In the genomic region with DNA sequence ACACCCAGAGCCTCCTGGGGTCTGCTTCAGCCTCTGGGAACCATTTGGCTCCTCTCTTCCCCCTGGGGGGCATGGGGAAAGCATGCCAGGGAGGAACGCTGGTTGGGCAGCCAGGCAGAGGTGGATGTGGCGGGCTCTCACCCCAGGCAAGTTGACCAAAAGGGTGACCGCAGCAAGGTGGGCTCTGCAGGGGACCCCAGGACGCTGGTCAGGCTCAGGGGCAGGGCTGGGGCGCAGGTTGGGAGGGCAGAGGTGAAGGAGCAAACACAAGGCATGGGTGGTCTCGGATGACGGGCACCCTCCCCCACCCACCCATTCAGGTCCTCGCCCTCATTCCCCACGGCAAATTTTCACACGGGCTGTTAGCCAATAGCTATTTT, we compare ENCODE assay signal across 26 cellular contexts. TPM values are rescaled to one million over a fixed set of nuclear protein-coding genes. Genes with fewer than 3 reads are reported as not detected.
DNase-seq lines count a peak whose midpoint lies in the region; ATAC-seq, FAIRE-seq and TF ChIP-seq lines count a peak whose summit lies in the region.
"Had no signal": no experiment of that assay in that cellular context is flagged by ENCODE, and none has a peak within 500 bp of the region (broad histone marks: within the 10 kb centered on the region; RNA-seq: fewer than 3 reads in every experiment).

No MANE protein-coding gene starts in this region.

- WGBS in psoas muscle, 3 donors = 57 to 62% (median 59%) methylated on average over 10 of the region's 10 CpGs
- 29 to 33% methylated on average over 6 to 7 of the region's 10 CpGs for WGBS in esophagus squamous epithelium, 2 donors

- intact Hi-C loops in A673 (cut with micrococcal nuclease; ENCODE audit: unreplicated experiment) (no loop called here), PC-3 (cut with micrococcal nuclease) (no loop called here), kidney (cut with DNase I) (no loop called here), psoas muscle (cut with DNase I) (loop anchor here in 1 of 2 donors (5.0 kb wide), 1 partner anchor 49 kb away; no protein-coding TSS in a partner anchor), esophagus squamous epithelium (cut with DNase I) (no loop called here)

- H3K9me3 ChIP-seq in A673 (ENCODE audit: low read depth, low read length, poor library complexity, severe bottlenecking) (no peaks in the 10 kb centered on the region), PC-3 (ENCODE audit: low read length) (no peaks in the 10 kb centered on the region), kidney (ENCODE audit: control insufficient read depth in 1 of 2, low read length in 2 of 2) (no peaks in the 10 kb centered on the region), psoas muscle (no peaks in the 10 kb centered on the region), esophagus squamous epithelium (no peaks in the 10 kb centered on the region)
- H3K9me3 ChIP-seq: BLaER1 treated with 17β-estradiol and CSF1 and Interleukin-3, amounts not matched to agents 10 nM and 100 nM had no signal

- CTCF ChIA-PET in A673 (lab: Charles Lee) = no interaction called here
- CTCF ChIA-PET in PC-3 (lab: Charles Lee) = no interaction called here

- H4K20me1 ChIP-seq in PC-3 (ENCODE audit: low read length) = no peaks in the 10 kb centered on the region
- H4K20me1 ChIP-seq: BLaER1 treated with 17β-estradiol and CSF1 and Interleukin-3, amounts not matched to agents 10 nM and 100 nM had no signal

- no peak overlapping the region for H2AFZ ChIP-seq in PC-3 (ENCODE audit: low read length)
- H2AFZ ChIP-seq: GM23248 had no signal

- POLR2A ChIA-PET in A673 (lab: Charles Lee; ENCODE audit: low non-redundant PET) = no interaction called here
- POLR2A ChIA-PET in PC-3 (lab: Charles Lee; ENCODE audit: unreplicated experiment) = no interaction called here

- no peak for ATAC-seq in PC-3
- no peak for ATAC-seq in psoas muscle
- ATAC-seq: K562 had no signal

- no peaks in the 10 kb centered on the region for H3F3A ChIP-seq in PC-3 (ENCODE audit: low read length, unreplicated experiment)

- no peak for DNase-seq in A673 (ENCODE audit: low spot score)
- DNase-seq in PC-3 = no peak
- DNase-seq in kidney = peak; percentile 56
- DNase-seq in psoas muscle = peak; percentile 2 to 28
- DNase-seq in esophagus squamous epithelium (lab: John Stamatoyannopoulos, UW) = no peak
- no peak for DNase-seq in effector CD4-positive, alpha-beta T cell
- no peak for DNase-seq in T-helper 2 cell
- DNase-seq: AML-193; CD4-positive, alpha-beta T cell; GM23248; H7; HFFc6; MV-4-11; NCI-H1105; NCI-H1436 treated with DMSO at 0.1 percent for 48 hours; NCI-H187 treated with DMSO at 0.1 percent for 48 hours; NCI-H524 treated with DMSO at 0.1 percent for 48 hours; NCI-H774 had no signal

- H3K4me2 ChIP-seq in PC-3 (ENCODE audit: low read length) = peak overlapping the region; percentile 61

- peaks cover 12% of the 10 kb centered on the region for H3K36me3 ChIP-seq in A673 (ENCODE audit: insufficient read depth, low read length, poor library complexity, severe bottlenecking)
- no peaks in the 10 kb centered on the region for H3K36me3 ChIP-seq in PC-3 (ENCODE audit: low read depth, low read length)
- H3K36me3 ChIP-seq in kidney (ENCODE audit: control insufficient read depth in 1 of 2, insufficient read depth in 2 of 2, low read length in 2 of 2) = no peaks in the 10 kb centered on the region
- H3K36me3 ChIP-seq in psoas muscle (ENCODE audit: insufficient read depth in 1 of 2, low read depth in 1 of 2) = no peaks in the 10 kb centered on the region
- no peaks in the 10 kb centered on the region for H3K36me3 ChIP-seq in esophagus squamous epithelium
- H3K36me3 ChIP-seq: BLaER1 treated with 17β-estradiol and CSF1 and Interleukin-3, amounts not matched to agents 10 nM and 100 nM had no signal

- H3K79me2 ChIP-seq in PC-3 (ENCODE audit: low read length) = no peaks in the 10 kb centered on the region

- no peak for TF ChIP-seq POLR2A in esophagus squamous epithelium (IDR thresholded peaks at IDR 0.05)

- FAIRE-seq in kidney (lab: Jason Lieb, UNC) = no peak
- FAIRE-seq: A204.1, D721Med, GM18507, K562 had no signal

- H3K27ac ChIP-seq in A673 (ENCODE audit: low read depth, low read length, poor library complexity, severe bottlenecking) (peak overlapping the region; percentile 17), PC-3 (ENCODE audit: low read length) (no peak overlapping the region), kidney (ENCODE audit: low read depth in 2 of 2, low read length in 2 of 2) (peak overlapping the region in 1 of 2 donors; percentile 4), psoas muscle (no peak overlapping the region), esophagus squamous epithelium (no peak overlapping the region)
- H3K27ac ChIP-seq: GM23248 had no signal

- H3K27me3 ChIP-seq in A673 (replicated peaks; ENCODE audit: insufficient read depth, low read depth, low read length, poor library complexity) (no peaks in the 10 kb centered on the region), PC-3 (ENCODE audit: low read length) (0 out of 2 replicates have a peak, but pooled peaks cover 4% of the 10 kb centered on the region), psoas muscle (ENCODE audit: insufficient read depth in 3 of 3, low read length in 2 of 3) (peaks cover 0 to 51% (median 22%) of the 10 kb centered on the region in 3 donors), esophagus squamous epithelium (peaks cover 0 to 96% (median 0%) of the 10 kb centered on the region in 4 donors)
- H3K27me3 ChIP-seq: BLaER1 treated with 17β-estradiol and CSF1 and Interleukin-3, amounts not matched to agents 10 nM and 100 nM had no signal

- TF ChIP-seq CTCF in A673 (conservative IDR thresholded peaks at IDR 0.05; ENCODE audit: low read depth, low read length) = no peak
- TF ChIP-seq CTCF in PC-3 (conservative IDR thresholded peaks at IDR 0.05; ENCODE audit: low read depth, low read length) = no peak
- TF ChIP-seq CTCF in kidney (IDR thresholded peaks at IDR 0.05; ENCODE audit: borderline replicate concordance, extremely low read depth, insufficient read depth) = no peak
- no peak for TF ChIP-seq CTCF in psoas muscle (IDR thresholded peaks at IDR 0.05)
- TF ChIP-seq CTCF in esophagus squamous epithelium (IDR thresholded peaks at IDR 0.05) = no peak

- H3K9ac ChIP-seq in PC-3 (ENCODE audit: low read length) (no peak overlapping the region), kidney (ENCODE audit: low read length in 2 of 2) (no peak overlapping the region)
- H3K9ac ChIP-seq: GM23248 had no signal

- H3K4me3 ChIP-seq in A673 (ENCODE audit: low read depth, low read length, poor library complexity, severe bottlenecking) (no peak overlapping the region), PC-3 (ENCODE audit: low read length) (no peak overlapping the region), kidney (ENCODE audit: low read length in 2 of 2) (no peak overlapping the region), psoas muscle (no peak overlapping the region), esophagus squamous epithelium (no peak overlapping the region)
- H3K4me3 ChIP-seq: BLaER1 treated with 17β-estradiol and CSF1 and Interleukin-3, amounts not matched to agents 10 nM and 100 nM; GM23248; K562 had no signal

- H3K9me2 ChIP-seq in PC-3 (replicated peaks; ENCODE audit: low read length) = no peaks in the 10 kb centered on the region

- BruUV-seq in A673 (replicated peaks; lab: Mats Ljungman, UMichigan) (no TSS peak), PC-3 (replicated peaks; lab: Mats Ljungman, UMichigan) (no TSS peak)

- peaks cover 53% of the 10 kb centered on the region for H3K4me1 ChIP-seq in A673 (ENCODE audit: insufficient read depth, low read length, poor library complexity, severe bottlenecking)
- peaks cover 7% of the 10 kb centered on the region for H3K4me1 ChIP-seq in PC-3 (ENCODE audit: insufficient read depth, low read length)
- peaks cover 0 to 15% of the 10 kb centered on the region in 2 donors for H3K4me1 ChIP-seq in kidney (ENCODE audit: control insufficient read depth in 1 of 2, insufficient read depth in 1 of 2, low read depth in 1 of 2, low read length in 2 of 2)
- no peaks in the 10 kb centered on the region for H3K4me1 ChIP-seq in psoas muscle
- H3K4me1 ChIP-seq in esophagus squamous epithelium = peaks cover 0 to 12% (median 0%) of the 10 kb centered on the region in 3 donors

RNA-seq across cellular contexts. Expression of gene MRGBP, which starts 30.2 kb away (rescaled TPM):
- total RNA-seq in A673 (2021) (26.5 and 27.9 TPM in 2 replicates), PC-3 (2014; rRNA removed) (48.8 and 56.3 TPM in 2 replicates), kidney (7.6 TPM), psoas muscle (1 to 10 TPM; 5.1 to 7.2 (median 5.7) TPM), esophagus squamous epithelium (10 to 100 TPM in 1 of 4 donors, 1 to 10 TPM in 3; 5.7 to 10.1 (median 9.8) TPM)
- polyA plus RNA-seq in kidney (ENCODE audit: insufficient read depth, low read depth, low replicate concordance) (9.0 TPM), psoas muscle (10 to 100 TPM in 1 of 3 donors, 1 to 10 TPM in 2; 6.5 to 11.4 (median 7.8) TPM)

RNA-seq across cellular contexts. Expression of gene OGFR, which starts 38.6 kb away (rescaled TPM):
- total RNA-seq in A673 (2021) = 46.1 and 47.7 TPM in 2 replicates
- total RNA-seq in PC-3 (2014; rRNA removed) = 78.9 and 112 TPM in 2 replicates
- total RNA-seq in kidney = 46.8 TPM
- 33.7 TPM for polyA plus RNA-seq in kidney (ENCODE audit: insufficient read depth, low read depth, low replicate concordance)
- 10 to 100 TPM; 17.3 to 20.9 (median 19.4) TPM for total RNA-seq in psoas muscle
- 10 to 100 TPM; 11.6 to 21.6 (median 15.5) TPM for polyA plus RNA-seq in psoas muscle
- total RNA-seq in esophagus squamous epithelium = 10 to 100 TPM; 19.1 to 41.4 (median 27.3) TPM

RNA-seq across cellular contexts. Expression of gene COL9A3, which starts 50.8 kb away (rescaled TPM):
- total RNA-seq in A673 (2021) (8.4 and 11.7 TPM in 2 replicates), PC-3 (2014; rRNA removed) (14.3 and 17.7 TPM in 2 replicates), kidney (4.3 TPM), psoas muscle (under 1 TPM in 3 of 4 donors, not detected in 1; 0.27 to 0.67 (median 0.40) TPM), esophagus squamous epithelium (1 to 10 TPM in 2 of 4 donors, not detected in 2; 2.2 to 2.3 TPM)
- polyA plus RNA-seq in kidney (ENCODE audit: insufficient read depth, low read depth, low replicate concordance) (2.3 TPM), psoas muscle (under 1 TPM; 0.51 to 0.86 (median 0.67) TPM)
- total RNA-seq: CD4-positive, alpha-beta T cell; GM23248; LHCN-M2; MCF 10A had no signal

RNA-seq across cellular contexts. Expression of gene NTSR1, which starts 57.4 kb away (rescaled TPM):
- total RNA-seq in A673 (2021) (8.7 and 15.9 TPM in 2 replicates), PC-3 (2014; rRNA removed) (7.8 and 10.6 TPM in 2 replicates), kidney (0.09 TPM), psoas muscle (under 1 TPM in 1 of 4 donors, not detected in 3; 0.08 TPM), esophagus squamous epithelium (under 1 TPM in 2 of 4 donors, not detected in 2; 0.06 to 0.09 TPM)
- polyA plus RNA-seq in kidney (ENCODE audit: insufficient read depth, low read depth, low replicate concordance) (not detected), psoas muscle (under 1 TPM; 0.01 to 0.07 (median 0.04) TPM)
- total RNA-seq: GM23248, SK-MEL-5 had no signal
- polyA plus RNA-seq: GM23248 had no signal

Comparison
In these comparisons a context has a peak if more than half of its experiments do, and no peak if none do; other contexts are left out.
1. DNase-seq: peak in kidney (single experiment) and psoas muscle (2 of 2); none in A673 (single experiment), PC-3 (single experiment), esophagus squamous epithelium (single experiment), effector CD4-positive, alpha-beta T cell (single experiment) and T-helper 2 cell (0 of 5).